1 cellular context compared by ENCODE assay signal in genomic region chr1:18901147-18901951, GRCh38.
TF ChIP-seq lines count a peak whose summit lies in the region.

No MANE protein-coding gene starts in this region.

TF ChIP-seq in HepG2, 621 proteins besides CTCF, POLR2A, EP300 and RAD21 (continues in another document):
- TF ChIP-seq ZMAT3 (CRISPR knock-in tag; conservative IDR thresholded peaks at IDR 0.05), result no peak
- TF ChIP-seq ZSCAN25 (CRISPR knock-in tag; IDR thresholded peaks at IDR 0.05), result 0 out of 2 replicates have a peak, but pooled peaks have one; percentile 27
- no peak for TF ChIP-seq ZFP36 (IDR thresholded peaks at IDR 0.05; ENCODE audit: borderline replicate concordance, low read depth, low read length, partially characterized antibody)
- no peak for TF ChIP-seq ZNF383 (CRISPR knock-in tag; IDR thresholded peaks at IDR 0.05; ENCODE audit: borderline replicate concordance)
- peak; percentile 87 for TF ChIP-seq SALL1 (CRISPR knock-in tag; IDR thresholded peaks at IDR 0.05)
- TF ChIP-seq MED1 (CRISPR knock-in tag; IDR thresholded peaks at IDR 0.05), result peak; percentile 93
- TF ChIP-seq, protein P1, sequence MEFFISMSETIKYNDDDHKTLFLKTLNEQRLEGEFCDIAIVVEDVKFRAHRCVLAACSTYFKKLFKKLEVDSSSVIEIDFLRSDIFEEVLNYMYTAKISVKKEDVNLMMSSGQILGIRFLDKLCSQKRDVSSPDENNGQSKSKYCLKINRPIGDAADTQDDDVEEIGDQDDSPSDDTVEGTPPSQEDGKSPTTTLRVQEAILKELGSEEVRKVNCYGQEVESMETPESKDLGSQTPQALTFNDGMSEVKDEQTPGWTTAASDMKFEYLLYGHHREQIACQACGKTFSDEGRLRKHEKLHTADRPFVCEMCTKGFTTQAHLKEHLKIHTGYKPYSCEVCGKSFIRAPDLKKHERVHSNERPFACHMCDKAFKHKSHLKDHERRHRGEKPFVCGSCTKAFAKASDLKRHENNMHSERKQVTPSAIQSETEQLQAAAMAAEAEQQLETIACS (CRISPR knock-in tag; IDR thresholded peaks at IDR 0.05), result no peak
- TF ChIP-seq, protein P2, sequence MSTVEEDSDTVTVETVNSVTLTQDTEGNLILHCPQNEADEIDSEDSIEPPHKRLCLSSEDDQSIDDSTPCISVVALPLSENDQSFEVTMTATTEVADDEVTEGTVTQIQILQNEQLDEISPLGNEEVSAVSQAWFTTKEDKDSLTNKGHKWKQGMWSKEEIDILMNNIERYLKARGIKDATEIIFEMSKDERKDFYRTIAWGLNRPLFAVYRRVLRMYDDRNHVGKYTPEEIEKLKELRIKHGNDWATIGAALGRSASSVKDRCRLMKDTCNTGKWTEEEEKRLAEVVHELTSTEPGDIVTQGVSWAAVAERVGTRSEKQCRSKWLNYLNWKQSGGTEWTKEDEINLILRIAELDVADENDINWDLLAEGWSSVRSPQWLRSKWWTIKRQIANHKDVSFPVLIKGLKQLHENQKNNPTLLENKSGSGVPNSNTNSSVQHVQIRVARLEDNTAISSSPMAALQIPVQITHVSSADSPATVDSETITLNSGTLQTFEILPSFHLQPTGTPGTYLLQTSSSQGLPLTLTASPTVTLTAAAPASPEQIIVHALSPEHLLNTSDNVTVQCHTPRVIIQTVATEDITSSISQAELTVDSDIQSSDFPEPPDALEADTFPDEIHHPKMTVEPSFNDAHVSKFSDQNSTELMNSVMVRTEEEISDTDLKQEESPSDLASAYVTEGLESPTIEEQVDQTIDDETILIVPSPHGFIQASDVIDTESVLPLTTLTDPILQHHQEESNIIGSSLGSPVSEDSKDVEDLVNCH (CRISPR knock-in tag; IDR thresholded peaks at IDR 0.05), result no peak
- no peak for TF ChIP-seq FLYWCH1 (CRISPR knock-in tag; IDR thresholded peaks at IDR 0.05)
- no peak for TF ChIP-seq ZNF34 (CRISPR knock-in tag; IDR thresholded peaks at IDR 0.05; ENCODE audit: borderline replicate concordance)
- TF ChIP-seq, protein P3, sequence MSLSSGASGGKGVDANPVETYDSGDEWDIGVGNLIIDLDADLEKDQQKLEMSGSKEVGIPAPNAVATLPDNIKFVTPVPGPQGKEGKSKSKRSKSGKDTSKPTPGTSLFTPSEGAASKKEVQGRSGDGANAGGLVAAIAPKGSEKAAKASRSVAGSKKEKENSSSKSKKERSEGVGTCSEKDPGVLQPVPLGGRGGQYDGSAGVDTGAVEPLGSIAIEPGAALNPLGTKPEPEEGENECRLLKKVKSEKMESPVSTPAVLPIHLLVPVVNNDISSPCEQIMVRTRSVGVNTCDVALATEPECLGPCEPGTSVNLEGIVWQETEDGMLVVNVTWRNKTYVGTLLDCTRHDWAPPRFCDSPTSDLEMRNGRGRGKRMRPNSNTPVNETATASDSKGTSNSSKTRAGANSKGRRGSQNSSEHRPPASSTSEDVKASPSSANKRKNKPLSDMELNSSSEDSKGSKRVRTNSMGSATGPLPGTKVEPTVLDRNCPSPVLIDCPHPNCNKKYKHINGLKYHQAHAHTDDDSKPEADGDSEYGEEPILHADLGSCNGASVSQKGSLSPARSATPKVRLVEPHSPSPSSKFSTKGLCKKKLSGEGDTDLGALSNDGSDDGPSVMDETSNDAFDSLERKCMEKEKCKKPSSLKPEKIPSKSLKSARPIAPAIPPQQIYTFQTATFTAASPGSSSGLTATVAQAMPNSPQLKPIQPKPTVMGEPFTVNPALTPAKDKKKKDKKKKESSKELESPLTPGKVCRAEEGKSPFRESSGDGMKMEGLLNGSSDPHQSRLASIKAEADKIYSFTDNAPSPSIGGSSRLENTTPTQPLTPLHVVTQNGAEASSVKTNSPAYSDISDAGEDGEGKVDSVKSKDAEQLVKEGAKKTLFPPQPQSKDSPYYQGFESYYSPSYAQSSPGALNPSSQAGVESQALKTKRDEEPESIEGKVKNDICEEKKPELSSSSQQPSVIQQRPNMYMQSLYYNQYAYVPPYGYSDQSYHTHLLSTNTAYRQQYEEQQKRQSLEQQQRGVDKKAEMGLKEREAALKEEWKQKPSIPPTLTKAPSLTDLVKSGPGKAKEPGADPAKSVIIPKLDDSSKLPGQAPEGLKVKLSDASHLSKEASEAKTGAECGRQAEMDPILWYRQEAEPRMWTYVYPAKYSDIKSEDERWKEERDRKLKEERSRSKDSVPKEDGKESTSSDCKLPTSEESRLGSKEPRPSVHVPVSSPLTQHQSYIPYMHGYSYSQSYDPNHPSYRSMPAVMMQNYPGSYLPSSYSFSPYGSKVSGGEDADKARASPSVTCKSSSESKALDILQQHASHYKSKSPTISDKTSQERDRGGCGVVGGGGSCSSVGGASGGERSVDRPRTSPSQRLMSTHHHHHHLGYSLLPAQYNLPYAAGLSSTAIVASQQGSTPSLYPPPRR (CRISPR knock-in tag; IDR thresholded peaks at IDR 0.05; ENCODE audit: borderline replicate concordance), result peak; percentile 90
- TF ChIP-seq ZNF343 (CRISPR knock-in tag; IDR thresholded peaks at IDR 0.05), result peak; percentile 62; the same call in 1 of the 2 replicates
- 0 out of 2 replicates have a peak, but pooled peaks have one; percentile 48 for TF ChIP-seq ZNF619 (CRISPR knock-in tag; IDR thresholded peaks at IDR 0.05)
- TF ChIP-seq PHF5A (CRISPR knock-in tag; IDR thresholded peaks at IDR 0.05; ENCODE audit: low read depth, unreplicated experiment), result peak; percentile 78
- TF ChIP-seq NPAS2 (CRISPR knock-in tag; IDR thresholded peaks at IDR 0.05; ENCODE audit: borderline replicate concordance), result no peak
- TF ChIP-seq, protein P4, sequence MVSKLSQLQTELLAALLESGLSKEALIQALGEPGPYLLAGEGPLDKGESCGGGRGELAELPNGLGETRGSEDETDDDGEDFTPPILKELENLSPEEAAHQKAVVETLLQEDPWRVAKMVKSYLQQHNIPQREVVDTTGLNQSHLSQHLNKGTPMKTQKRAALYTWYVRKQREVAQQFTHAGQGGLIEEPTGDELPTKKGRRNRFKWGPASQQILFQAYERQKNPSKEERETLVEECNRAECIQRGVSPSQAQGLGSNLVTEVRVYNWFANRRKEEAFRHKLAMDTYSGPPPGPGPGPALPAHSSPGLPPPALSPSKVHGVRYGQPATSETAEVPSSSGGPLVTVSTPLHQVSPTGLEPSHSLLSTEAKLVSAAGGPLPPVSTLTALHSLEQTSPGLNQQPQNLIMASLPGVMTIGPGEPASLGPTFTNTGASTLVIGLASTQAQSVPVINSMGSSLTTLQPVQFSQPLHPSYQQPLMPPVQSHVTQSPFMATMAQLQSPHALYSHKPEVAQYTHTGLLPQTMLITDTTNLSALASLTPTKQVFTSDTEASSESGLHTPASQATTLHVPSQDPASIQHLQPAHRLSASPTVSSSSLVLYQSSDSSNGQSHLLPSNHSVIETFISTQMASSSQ (IDR thresholded peaks at IDR 0.05; ENCODE audit: low read depth), result peak; percentile 95
- TF ChIP-seq, protein P4 (CRISPR knock-in tag; IDR thresholded peaks at IDR 0.05; ENCODE audit: borderline replicate concordance), result peak; percentile 97
- TF ChIP-seq TAF1 (CRISPR knock-in tag; IDR thresholded peaks at IDR 0.05), result peak; percentile 74
- peak; percentile 34; the same call in 1 of the 2 replicates for TF ChIP-seq ZNF337 (CRISPR knock-in tag; IDR thresholded peaks at IDR 0.05; ENCODE audit: borderline replicate concordance, low read depth)
- TF ChIP-seq SATB2 (CRISPR knock-in tag; IDR thresholded peaks at IDR 0.05), result no peak
- TF ChIP-seq YEATS2 (CRISPR knock-in tag; IDR thresholded peaks at IDR 0.05; ENCODE audit: borderline replicate concordance), result no peak
- peak; percentile 48 to 56; a peak in 3 of 4 replicates for TF ChIP-seq HMGXB4 (CRISPR knock-in tag; IDR thresholded peaks at IDR 0.05; ENCODE audit: borderline replicate concordance in 1 of 2, low read depth in 1 of 2)
- TF ChIP-seq ZNF572 (CRISPR knock-in tag; IDR thresholded peaks at IDR 0.05), result no peak
- TF ChIP-seq ZNF382 (CRISPR knock-in tag; IDR thresholded peaks at IDR 0.05; ENCODE audit: borderline replicate concordance), result no peak
- TF ChIP-seq TBX2 (CRISPR knock-in tag; IDR thresholded peaks at IDR 0.05; ENCODE audit: borderline replicate concordance), result peak; percentile 85
- TF ChIP-seq, protein P5, sequence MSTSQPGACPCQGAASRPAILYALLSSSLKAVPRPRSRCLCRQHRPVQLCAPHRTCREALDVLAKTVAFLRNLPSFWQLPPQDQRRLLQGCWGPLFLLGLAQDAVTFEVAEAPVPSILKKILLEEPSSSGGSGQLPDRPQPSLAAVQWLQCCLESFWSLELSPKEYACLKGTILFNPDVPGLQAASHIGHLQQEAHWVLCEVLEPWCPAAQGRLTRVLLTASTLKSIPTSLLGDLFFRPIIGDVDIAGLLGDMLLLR (CRISPR knock-in tag; IDR thresholded peaks at IDR 0.05), result no peak
- TF ChIP-seq RXRA (CRISPR knock-in tag; IDR thresholded peaks at IDR 0.05), result peak; percentile 86
- peak; percentile 88 for TF ChIP-seq TEAD3 (CRISPR knock-in tag; optimal IDR thresholded peaks at IDR 0.05; ENCODE audit: borderline replicate concordance)
- TF ChIP-seq GLI4 (CRISPR knock-in tag; IDR thresholded peaks at IDR 0.05; ENCODE audit: borderline replicate concordance), result no peak
- TF ChIP-seq ZFP41 (CRISPR knock-in tag; IDR thresholded peaks at IDR 0.05; ENCODE audit: borderline replicate concordance), result no peak
- no peak for TF ChIP-seq ZNF225 (CRISPR knock-in tag; IDR thresholded peaks at IDR 0.05)
- TF ChIP-seq ZNF230 (CRISPR knock-in tag; IDR thresholded peaks at IDR 0.05), result no peak
- peak; percentile 91 for TF ChIP-seq ZNF772 (CRISPR knock-in tag; IDR thresholded peaks at IDR 0.05)
- TF ChIP-seq NR2F2 (IDR thresholded peaks at IDR 0.05; ENCODE audit: borderline replicate concordance, low read depth), result peak; percentile 95
- TF ChIP-seq ZNF530 (CRISPR knock-in tag; IDR thresholded peaks at IDR 0.05; ENCODE audit: low read depth), result no peak
- peak; percentile 71 for TF ChIP-seq POLR2AphosphoS5 (IDR thresholded peaks at IDR 0.05; ENCODE audit: low read depth, low read length)
- TF ChIP-seq, protein P6, sequence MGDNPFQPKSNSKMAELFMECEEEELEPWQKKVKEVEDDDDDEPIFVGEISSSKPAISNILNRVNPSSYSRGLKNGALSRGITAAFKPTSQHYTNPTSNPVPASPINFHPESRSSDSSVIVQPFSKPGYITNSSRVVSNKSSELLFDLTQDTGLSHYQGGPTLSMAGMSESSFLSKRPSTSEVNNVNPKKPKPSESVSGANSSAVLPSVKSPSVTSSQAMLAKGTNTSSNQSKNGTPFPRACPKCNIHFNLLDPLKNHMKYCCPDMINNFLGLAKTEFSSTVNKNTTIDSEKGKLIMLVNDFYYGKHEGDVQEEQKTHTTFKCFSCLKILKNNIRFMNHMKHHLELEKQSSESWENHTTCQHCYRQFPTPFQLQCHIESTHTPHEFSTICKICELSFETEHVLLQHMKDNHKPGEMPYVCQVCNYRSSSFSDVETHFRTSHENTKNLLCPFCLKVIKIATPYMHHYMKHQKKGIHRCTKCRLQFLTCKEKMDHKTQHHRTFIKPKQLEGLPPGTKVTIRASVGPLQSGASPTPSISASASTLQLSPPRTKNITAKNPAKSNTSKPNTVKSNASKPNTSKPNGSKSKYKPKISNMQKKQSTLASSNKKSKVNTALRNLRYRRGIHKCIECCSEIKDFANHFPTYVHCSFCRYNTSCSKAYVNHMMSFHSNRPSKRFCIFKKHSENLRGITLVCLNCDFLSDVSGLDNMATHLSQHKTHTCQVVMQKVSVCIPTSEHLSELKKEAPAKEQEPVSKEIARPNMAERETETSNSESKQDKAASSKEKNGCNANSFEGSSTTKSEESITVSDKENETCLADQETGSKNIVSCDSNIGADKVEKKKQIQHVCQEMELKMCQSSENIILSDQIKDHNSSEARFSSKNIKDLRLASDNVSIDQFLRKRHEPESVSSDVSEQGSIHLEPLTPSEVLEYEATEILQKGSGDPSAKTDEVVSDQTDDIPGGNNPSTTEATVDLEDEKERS (CRISPR knock-in tag; IDR thresholded peaks at IDR 0.05), result no peak; the same call in 1 of the 2 replicates
- TF ChIP-seq RNF2 (conservative IDR thresholded peaks at IDR 0.05; ENCODE audit: low read depth), result no peak
- TF ChIP-seq ZSCAN29 (CRISPR knock-in tag; conservative IDR thresholded peaks at IDR 0.05), result no peak
- TF ChIP-seq ZNF260 (CRISPR knock-in tag; IDR thresholded peaks at IDR 0.05; ENCODE audit: borderline replicate concordance, low read depth), result no peak
- TF ChIP-seq ZNF782 (CRISPR knock-in tag; IDR thresholded peaks at IDR 0.05; ENCODE audit: borderline replicate concordance), result no peak
- TF ChIP-seq, protein P7, sequence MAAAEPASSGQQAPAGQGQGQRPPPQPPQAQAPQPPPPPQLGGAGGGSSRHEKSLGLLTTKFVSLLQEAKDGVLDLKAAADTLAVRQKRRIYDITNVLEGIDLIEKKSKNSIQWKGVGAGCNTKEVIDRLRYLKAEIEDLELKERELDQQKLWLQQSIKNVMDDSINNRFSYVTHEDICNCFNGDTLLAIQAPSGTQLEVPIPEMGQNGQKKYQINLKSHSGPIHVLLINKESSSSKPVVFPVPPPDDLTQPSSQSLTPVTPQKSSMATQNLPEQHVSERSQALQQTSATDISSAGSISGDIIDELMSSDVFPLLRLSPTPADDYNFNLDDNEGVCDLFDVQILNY (CRISPR knock-in tag; conservative IDR thresholded peaks at IDR 0.05), result no peak
- TF ChIP-seq, protein P8, sequence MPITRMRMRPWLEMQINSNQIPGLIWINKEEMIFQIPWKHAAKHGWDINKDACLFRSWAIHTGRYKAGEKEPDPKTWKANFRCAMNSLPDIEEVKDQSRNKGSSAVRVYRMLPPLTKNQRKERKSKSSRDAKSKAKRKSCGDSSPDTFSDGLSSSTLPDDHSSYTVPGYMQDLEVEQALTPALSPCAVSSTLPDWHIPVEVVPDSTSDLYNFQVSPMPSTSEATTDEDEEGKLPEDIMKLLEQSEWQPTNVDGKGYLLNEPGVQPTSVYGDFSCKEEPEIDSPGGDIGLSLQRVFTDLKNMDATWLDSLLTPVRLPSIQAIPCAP (CRISPR knock-in tag; IDR thresholded peaks at IDR 0.05; ENCODE audit: low read depth), result no peak
